Comparison of ENCODE assay signal across 19 cellular contexts in the genomic region with DNA sequence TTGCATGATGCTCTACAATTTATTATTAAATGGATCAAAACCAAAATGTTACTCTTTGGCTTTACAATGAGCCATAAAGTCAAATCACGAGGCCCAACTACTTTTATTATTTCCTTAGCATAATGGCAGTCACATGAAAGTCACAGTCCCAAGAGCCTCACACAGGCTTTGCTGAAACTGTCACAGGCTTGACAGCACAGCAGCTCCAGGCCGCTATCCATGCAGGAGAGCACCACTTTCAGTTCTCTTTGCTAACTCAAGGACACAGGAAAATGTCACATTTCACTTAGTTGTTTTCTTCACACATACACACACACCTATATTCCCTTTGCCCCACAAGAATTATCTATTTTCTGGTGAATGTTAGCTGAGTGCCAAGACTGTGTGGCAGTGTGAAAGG. TPM values are rescaled to one million over a fixed set of nuclear protein-coding genes. Genes with fewer than 3 reads are reported as not detected.
DNase-seq lines count a peak whose midpoint lies in the region; ATAC-seq, FAIRE-seq and TF ChIP-seq lines count a peak whose summit lies in the region.
"Had no signal": no experiment of that assay in that cellular context is flagged by ENCODE, and none has a peak within 500 bp of the region (broad histone marks: within the 10 kb centered on the region; RNA-seq: fewer than 3 reads in every experiment).

No MANE protein-coding gene starts in this region.

- H3K36me3 ChIP-seq in GM12878 (ENCODE audit: control insufficient read depth in 2 of 2, insufficient read depth in 2 of 2, low read length in 1 of 2) (no peaks in the 10 kb centered on the region), Peyer's patch (no peaks in the 10 kb centered on the region)
- H3K36me3 ChIP-seq: gastrocnemius medialis had no signal

- intact Hi-C loops in GM12878 (cut with micrococcal nuclease; ENCODE audit: unreplicated experiment) = no loop called here

- TF ChIP-seq POLR2A in GM12878 (IDR thresholded peaks at IDR 0.05; ENCODE audit: low read depth, low read length) (no peak), Peyer's patch (IDR thresholded peaks at IDR 0.05) (no peak)

- no peaks in the 10 kb centered on the region for H4K20me1 ChIP-seq in GM12878 (ENCODE audit: control insufficient read depth, insufficient read depth)

- 26% methylated on average over 2 of the region's 2 CpGs for WGBS in GM12878 (ENCODE audit: insufficient coverage, insufficient replicate concordance, low lambda C conversion rate, missing lambda C conversion rate)

- CTCF ChIA-PET in GM12878 (lab: Yijun Ruan, JAX) = interaction anchor here (0.9 to 7.8 kb wide), 9 partner anchors 9 to 86 kb away, joined by 3 to 77 read pairs (median 7); a partner anchor contains a TSS

- H3K4me1 ChIP-seq in GM12878 (ENCODE audit: control insufficient read depth, insufficient read depth, low read length) = peaks cover 24% of the 10 kb centered on the region
- H3K4me1 ChIP-seq in Peyer's patch = peaks cover 0 to 3% (median 0%) of the 10 kb centered on the region in 4 donors

- H2AFZ ChIP-seq in GM12878 (ENCODE audit: control insufficient read depth, low read depth, low read length) = peak overlapping the region; percentile 5; the same call in 1 of the 2 replicates

- no TSS peak for BruUV-seq in GM12878 (replicated peaks; lab: Mats Ljungman, UMichigan)

- H3K9me3 ChIP-seq in GM12878 (replicated peaks; ENCODE audit: control insufficient read depth, insufficient read depth, low read length) = no peaks in the 10 kb centered on the region
- H3K9me3 ChIP-seq in Peyer's patch = no peaks in the 10 kb centered on the region
- H3K9me3 ChIP-seq: gastrocnemius medialis had no signal

- POLR2A ChIA-PET in GM12878 (lab: Charles Lee) = interaction anchor here (0.6 to 9.6 kb wide), 5 partner anchors 9 to 1142 kb away, joined by 3 to 108 read pairs (median 8); a partner anchor contains a TSS

- in situ Hi-C loops in GM12878 (cut with MboI) = no loop called here

- TF ChIP-seq EP300 in GM12878 (IDR thresholded peaks at IDR 0.05; ENCODE audit: borderline replicate concordance in 1 of 2, control insufficient read depth in 1 of 2, low read depth in 2 of 2, low read length in 2 of 2) = no peak

- H3K27ac ChIP-seq in GM12878 (ENCODE audit: control insufficient read depth, insufficient read depth) = no peak overlapping the region
- peak overlapping the region in 1 of 4 donors; percentile 28 for H3K27ac ChIP-seq in Peyer's patch
- H3K27ac ChIP-seq: gastrocnemius medialis had no signal

- no peak for FAIRE-seq in GM12878 (lab: Jason Lieb, UNC)
- FAIRE-seq: A204.1, bronchial epithelial cell, K562 had no signal

- peak overlapping the region; percentile 86; the same call in 1 of the 2 replicates for H3K4me2 ChIP-seq in GM12878 (ENCODE audit: control insufficient read depth, insufficient read depth)

- H3K27me3 ChIP-seq in GM12878 (replicated peaks in 1 of 2; ENCODE audit: control insufficient read depth in 2 of 2, insufficient read depth in 2 of 2, low read length in 1 of 2) (no peaks in the 10 kb centered on the region), Peyer's patch (no peaks in the 10 kb centered on the region)
- H3K27me3 ChIP-seq: gastrocnemius medialis had no signal

- H3K4me3 ChIP-seq in GM12878 (no peak overlapping the region), Peyer's patch (no peak overlapping the region)
- H3K4me3 ChIP-seq: gastrocnemius medialis, K562 had no signal

- DNase-seq in Ammon's horn (ENCODE audit: low spot score) = peak; percentile 38
- DNase-seq in GM12878 (ENCODE audit: low read depth, low spot score) = no peak
- no peak for DNase-seq in Peyer's patch
- no peak for DNase-seq in amniotic stem cell (lab: John Stamatoyannopoulos, UW)
- DNase-seq: activated naive CD4-positive, alpha-beta T cell treated with anti-CD3 and anti-CD28 coated beads, Interleukin-2, amount 10 ng/mL, durations not matched to agents 7 days and 5 days; gastrocnemius medialis; H9; NCI-H1694 treated with DMSO at 0.1 percent for 48 hours; NCI-H82; stimulated activated CD4-positive, alpha-beta T cell treated with anti-CD3 and anti-CD28 coated beads, Interleukin-15, amount 100 ng/mL, for 24 hours had no signal

- no peak overlapping the region for H3K9ac ChIP-seq in GM12878 (ENCODE audit: control insufficient read depth, insufficient read depth, low read length)

- TF ChIP-seq CTCF in GM12878 (IDR thresholded peaks at IDR 0.05 in 2 of 3, conservative IDR thresholded peaks at IDR 0.05 in 1 of 3; ENCODE audit: control insufficient read depth in 2 of 3, extremely low read depth in 1 of 3, insufficient read depth in 1 of 3, low read depth in 3 of 3, low read length in 3 of 3) = no peak
- no peak for TF ChIP-seq CTCF in Peyer's patch (IDR thresholded peaks at IDR 0.05)

- SMC1A ChIA-PET in GM12878 (lab: Charles Lee; ENCODE audit: uncharacterized antibody, unreplicated experiment) = interaction anchor here (0.7 to 12.9 kb wide), 10 partner anchors 9 to 336 kb away, joined by 3 to 288 read pairs (median 4); a partner anchor contains a TSS

- ATAC-seq in GM19463 (IDR thresholded peaks at IDR 0.05; ENCODE audit: unreplicated experiment) = peak; percentile 41
- ATAC-seq in HG03342 (IDR thresholded peaks at IDR 0.05; ENCODE audit: unreplicated experiment) = peak; percentile 51
- ATAC-seq in GM12878 = peak; percentile 67
- no peak for ATAC-seq in HG02840 (IDR thresholded peaks at IDR 0.05; ENCODE audit: low FRiP score, unreplicated experiment)
- ATAC-seq in GM19324 (IDR thresholded peaks at IDR 0.05; ENCODE audit: low FRiP score, unreplicated experiment) = no peak
- ATAC-seq: gastrocnemius medialis, K562 had no signal

- no peak for TF ChIP-seq RAD21 in GM12878 (IDR thresholded peaks at IDR 0.05; ENCODE audit: insufficient read depth, low read depth, low read length)

- H3K79me2 ChIP-seq in GM12878 (ENCODE audit: control insufficient read depth, insufficient read depth, low read length) = no peaks in the 10 kb centered on the region

- RAD21 ChIA-PET in GM12878 (lab: Charles Lee; ENCODE audit: unreplicated experiment) = interaction anchor here (0.7 to 9.9 kb wide), 10 partner anchors 9 to 134 kb away, joined by 3 to 96 read pairs (median 6); a partner anchor contains a TSS

RNA-seq across cellular contexts. Expression of a gene that starts 11.1 kb away (rescaled TPM):
- total RNA-seq in GM12878 (2013; cell fraction: nucleolus; rRNA removed) = not detected in 2 replicates
- total RNA-seq in GM12878 (2014; rRNA removed) = not detected in 2 replicates
- total RNA-seq in GM12878 (2014; rRNA removed; fragmentation: Illumina TruSeq; extraction: Trizol) = 0.27 and 0.32 TPM in 2 replicates
- not detected in 2 replicates for total RNA-seq in GM12878 (2021)
- polyA plus RNA-seq in GM12878 (2011; ENCODE audit: low read depth) = not detected
- not detected in 2 replicates for polyA plus RNA-seq in GM12878 (2011; rRNA removed)
- polyA plus RNA-seq in GM12878 (2011; cell fraction: cytosol; rRNA removed) = 0.30 TPM in 1 of 2 replicates, not detected in the other
- 0.31 and 0.48 TPM in 2 replicates for polyA plus RNA-seq in GM12878 (2011; cell fraction: nucleus; rRNA removed)
- not detected in 2 replicates for polyA plus RNA-seq in GM12878 (2012)
- not detected in 2 replicates for polyA plus RNA-seq in GM12878 (2014; fragmentation: Illumina TruSeq; extraction: Trizol)
- polyA plus RNA-seq in GM12878 (2014; fragmentation: Nextera tagmentation; extraction: Ambion mirVana) = not detected
- polyA plus RNA-seq in GM12878 (2014; rRNA removed) = not detected in 2 replicates
- polyA plus RNA-seq in GM12878 (2016; fragmentation: Nextera tagmentation; extraction: Ambion mirVana) = not detected
- polyA minus RNA-seq in GM12878 (2011; rRNA and poly(A)+ RNA removed) = 0.46 TPM in 1 of 2 replicates, not detected in the other
- polyA minus RNA-seq in GM12878 (2011; cell fraction: cytosol; rRNA and poly(A)+ RNA removed) = not detected in 2 replicates
- 1.1 TPM in 1 of 2 replicates, not detected in the other for polyA minus RNA-seq in GM12878 (2011; cell fraction: nucleus; rRNA and poly(A)+ RNA removed)
- not detected for total RNA-seq in Peyer's patch
- total RNA-seq: bronchial epithelial cell, gastrocnemius medialis, H9, K562, posterior vena cava had no signal
- polyA plus RNA-seq: K562, thymus had no signal

RNA-seq across cellular contexts. Expression of a gene that starts 51.2 kb away (rescaled TPM):
- 142 and 149 TPM in 2 replicates for total RNA-seq in GM12878 (2013; cell fraction: nucleolus; rRNA removed)
- total RNA-seq in GM12878 (2014; rRNA removed) (41.3 and 45.7 TPM in 2 replicates), GM12878 (2014; rRNA removed; fragmentation: Illumina TruSeq; extraction: Trizol) (49.6 and 49.9 TPM in 2 replicates), GM12878 (2021) (39.4 and 39.5 TPM in 2 replicates), Peyer's patch (10 to 100 TPM; 16.8 to 40.2 (median 22.2) TPM)
- polyA plus RNA-seq in GM12878 (2011; ENCODE audit: low read depth) = 7.7 TPM
- polyA plus RNA-seq in GM12878 (2011; rRNA removed) (46.3 and 89.4 TPM in 2 replicates), GM12878 (2014; fragmentation: Illumina TruSeq; extraction: Trizol) (45.3 and 60.1 TPM in 2 replicates), GM12878 (2014; fragmentation: Nextera tagmentation; extraction: Ambion mirVana) (1 to 10 TPM; 6.0 to 9.4 TPM), GM12878 (2014; rRNA removed) (27.2 and 31.5 TPM in 2 replicates), GM12878 (2016; fragmentation: Nextera tagmentation; extraction: Ambion mirVana) (10 to 100 TPM; 27.9 to 32.5 TPM)
- 16.7 TPM in 2 replicates for polyA plus RNA-seq in GM12878 (2011; cell fraction: cytosol; rRNA removed)
- 94.3 and 114 TPM in 2 replicates for polyA plus RNA-seq in GM12878 (2011; cell fraction: nucleus; rRNA removed)
- polyA plus RNA-seq in GM12878 (2012) = 12.0 and 12.4 TPM in 2 replicates
- polyA minus RNA-seq in GM12878 (2011; rRNA and poly(A)+ RNA removed) = 51.1 and 72.2 TPM in 2 replicates
- 15.4 and 24.5 TPM in 2 replicates for polyA minus RNA-seq in GM12878 (2011; cell fraction: cytosol; rRNA and poly(A)+ RNA removed)
- 114 and 186 TPM in 2 replicates for polyA minus RNA-seq in GM12878 (2011; cell fraction: nucleus; rRNA and poly(A)+ RNA removed)

RNA-seq across cellular contexts. Expression of a gene that starts 51.6 kb away (rescaled TPM):
- 156 and 158 TPM in 2 replicates for total RNA-seq in GM12878 (2013; cell fraction: nucleolus; rRNA removed)
- total RNA-seq in GM12878 (2014; rRNA removed) (36.1 and 48.3 TPM in 2 replicates), GM12878 (2014; rRNA removed; fragmentation: Illumina TruSeq; extraction: Trizol) (63.8 and 64.4 TPM in 2 replicates), GM12878 (2021) (40.3 and 41.5 TPM in 2 replicates), Peyer's patch (10 to 100 TPM; 31.0 to 53.6 (median 39.1) TPM)
- polyA plus RNA-seq in GM12878 (2011; ENCODE audit: low read depth) = 7.1 TPM
- polyA plus RNA-seq in GM12878 (2011; rRNA removed) (32.5 and 54.9 TPM in 2 replicates), GM12878 (2014; fragmentation: Illumina TruSeq; extraction: Trizol) (49.3 and 64.3 TPM in 2 replicates), GM12878 (2014; fragmentation: Nextera tagmentation; extraction: Ambion mirVana) (10 to 100 TPM; 12.8 to 18.9 TPM), GM12878 (2014; rRNA removed) (26.2 and 32.0 TPM in 2 replicates), GM12878 (2016; fragmentation: Nextera tagmentation; extraction: Ambion mirVana) (10 to 100 TPM; 45.5 to 55.3 TPM)
- 7.9 and 8.3 TPM in 2 replicates for polyA plus RNA-seq in GM12878 (2011; cell fraction: cytosol; rRNA removed)
- 31.6 and 34.1 TPM in 2 replicates for polyA plus RNA-seq in GM12878 (2011; cell fraction: nucleus; rRNA removed)
- 11.0 and 16.3 TPM in 2 replicates for polyA plus RNA-seq in GM12878 (2012)
- polyA minus RNA-seq in GM12878 (2011; rRNA and poly(A)+ RNA removed) = 24.8 and 35.4 TPM in 2 replicates
- polyA minus RNA-seq in GM12878 (2011; cell fraction: cytosol; rRNA and poly(A)+ RNA removed) = 7.2 and 12.1 TPM in 2 replicates
- 28.9 and 43.6 TPM in 2 replicates for polyA minus RNA-seq in GM12878 (2011; cell fraction: nucleus; rRNA and poly(A)+ RNA removed)

Comparison
In these comparisons a context has a peak if more than half of its experiments do, and no peak if none do; other contexts are left out.
1. ATAC-seq: peak in GM19463 (single experiment), HG03342 (single experiment) and GM12878 (single experiment); none in HG02840 (single experiment) and GM19324 (single experiment).